Comparison of ENCODE assay signal across 1 cellular context in genomic region chr20:57545927-57546662, GRCh38.
TF ChIP-seq lines count a peak whose summit lies in the region.

No MANE protein-coding gene starts in this region.

TF ChIP-seq in H1, 55 proteins besides CTCF, POLR2A, EP300 and RAD21:
- TF ChIP-seq MAX (IDR thresholded peaks at IDR 0.05) (peak; percentile 37; the same call in 1 of the 2 replicates), SP4 (IDR thresholded peaks at IDR 0.05; ENCODE audit: low read length) (no peak)
